17 cellular contexts compared by ENCODE assay signal in genomic region chr4:151781026-151781425, GRCh38.
"Had no signal": no experiment of that assay in that cellular context is flagged by ENCODE, and none has a peak within 500 bp of the region (broad histone marks: within the 10 kb centered on the region; RNA-seq: fewer than 3 reads in every experiment).

No MANE protein-coding gene starts in this region.

- H3K4me1 ChIP-seq: psoas muscle, sigmoid colon, tibial artery had no signal

- DNase-seq: activated B cell treated with CpG ODN at 0.5 μM for 24 hours; activated CD4-positive, alpha-beta memory T cell treated with anti-CD3 and anti-CD28 coated beads for 36 hours; activated CD4-positive, alpha-beta T cell treated with anti-CD3 and anti-CD28 coated beads for 4 hours; activated T-cell treated with anti-CD3 and anti-CD28 coated beads for 4 hours; amniotic stem cell; dermis blood vessel endothelial cell; effector memory CD4-positive, alpha-beta T cell; kidney; mesenchymal stem cell; naive thymus-derived CD8-positive, alpha-beta T cell; psoas muscle; sigmoid colon; stimulated activated CD4-positive, alpha-beta T cell treated with anti-CD3 and anti-CD28 coated beads, Interleukin-4, amount 100 ng/mL, for 4 hours; stimulated activated naive B cell treated with anti-CD40 and anti-IgM and Interleukin-4, amounts not matched to agents 10 μg/mL and 1 μg/mL and 100 μg/mL, for 72 hours; T-helper 1 cell; T-helper 9 cell; tibial artery had no signal

- H3K27ac ChIP-seq: psoas muscle, sigmoid colon, tibial artery had no signal

- H3K27me3 ChIP-seq: sigmoid colon, tibial artery had no signal

- H3K36me3 ChIP-seq: sigmoid colon, tibial artery had no signal

- ATAC-seq: naive thymus-derived CD8-positive, alpha-beta T cell; psoas muscle; stimulated activated naive B cell treated with anti-CD40 and anti-IgM and Interleukin-4, amounts not matched to agents 10 μg/mL and 1 μg/mL and 100 μg/mL, for 72 hours had no signal

- H3K4me3 ChIP-seq: psoas muscle, sigmoid colon, tibial artery had no signal

- H3K9me3 ChIP-seq: psoas muscle, sigmoid colon, tibial artery had no signal
